Comparison of ENCODE assay signal across 8 cellular contexts in the genomic region with DNA sequence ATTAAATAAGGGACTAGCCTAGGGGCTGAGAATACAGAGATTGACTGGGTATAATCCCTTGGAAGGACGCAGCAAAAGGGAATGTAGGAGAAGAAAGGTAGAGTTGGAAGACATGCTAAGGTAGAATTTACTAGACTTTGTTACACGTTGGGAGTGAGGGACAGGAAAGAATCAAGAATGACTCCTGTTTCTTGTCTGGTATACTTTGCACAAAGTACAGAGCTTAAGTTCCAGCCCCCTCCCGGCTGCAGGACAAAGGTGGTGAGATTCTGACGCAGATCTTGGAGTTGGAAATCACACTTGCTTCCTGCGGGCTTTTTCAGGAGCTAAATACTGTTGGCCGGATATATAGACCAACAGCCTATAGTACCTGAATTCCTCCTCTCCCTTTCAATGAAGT. TPM values are rescaled to one million over a fixed set of nuclear protein-coding genes. Genes with fewer than 3 reads are reported as not detected.
A peak's percentile ranks its signal among the peaks of the same experiment; 100 is the strongest.
DNase-seq lines count a peak whose midpoint lies in the region; ATAC-seq, FAIRE-seq and TF ChIP-seq lines count a peak whose summit lies in the region.

No MANE protein-coding gene starts in this region.

- peak overlapping the region; percentile 80 for H3K4me3 ChIP-seq in astrocyte (ENCODE audit: insufficient read depth, low read depth, low read length)
- peak overlapping the region; percentile 67 to 90 (median 87) for H3K4me3 ChIP-seq in liver (ENCODE audit: low read depth in 1 of 3, low read length in 3 of 3)
- peak overlapping the region; percentile 65 to 76 for H3K4me3 ChIP-seq in tibial artery

- no peak for FAIRE-seq in astrocyte (lab: Jason Lieb, UNC)

- H3K27me3 ChIP-seq in astrocyte (ENCODE audit: insufficient read depth, low read length) (no peaks in the 10 kb centered on the region), liver (ENCODE audit: control insufficient read depth in 4 of 4, insufficient read depth in 4 of 4, low read length in 3 of 4) (no peaks in the 10 kb centered on the region), tibial artery (no peaks in the 10 kb centered on the region)

- TF ChIP-seq CTCF in astrocyte (IDR thresholded peaks at IDR 0.05; ENCODE audit: insufficient read depth, low read depth, low read length), result no peak
- TF ChIP-seq CTCF in liver (IDR thresholded peaks at IDR 0.05; ENCODE audit: low read depth, low read length, missing input control), result no peak
- no peak for TF ChIP-seq CTCF in tibial artery (IDR thresholded peaks at IDR 0.05)

- TF ChIP-seq RAD21 in liver (IDR thresholded peaks at IDR 0.05), result no peak

- H3K9me3 ChIP-seq in astrocyte (ENCODE audit: insufficient read depth, low read depth, low read length) (no peaks in the 10 kb centered on the region), liver (ENCODE audit: control insufficient read depth in 4 of 4, low read length in 3 of 4) (no peaks in the 10 kb centered on the region), tibial artery (no peaks in the 10 kb centered on the region)

- peaks cover 26% of the 10 kb centered on the region for H3K4me1 Mint-ChIP-seq in activated T-cell treated with anti-CD3 and anti-CD28 coated beads, Interleukin-2, amount 50 U/mL, for 72 hours (ENCODE audit: low read depth)
- H3K4me1 Mint-ChIP-seq in astrocyte (ENCODE audit: low read depth, unreplicated experiment), result peaks cover 5% of the 10 kb centered on the region

- H3K27me3 Mint-ChIP-seq in activated T-cell treated with anti-CD3 and anti-CD28 coated beads, Interleukin-2, amount 50 U/mL, for 72 hours (ENCODE audit: low read depth), result peaks cover 6% of the 10 kb centered on the region
- H3K27me3 Mint-ChIP-seq in astrocyte (ENCODE audit: low read depth, unreplicated experiment), result peaks cover 7% of the 10 kb centered on the region

- H2AFZ ChIP-seq in astrocyte (ENCODE audit: low read depth, low read length), result peak overlapping the region; percentile 95

- H3K4me1 ChIP-seq in astrocyte (ENCODE audit: insufficient read depth, low read length), result peaks cover 4% of the 10 kb centered on the region
- peaks cover 2 to 14% (median 6%) of the 10 kb centered on the region in 4 donors for H3K4me1 ChIP-seq in liver (ENCODE audit: control insufficient read depth in 4 of 4, insufficient read depth in 4 of 4, low read length in 3 of 4)
- H3K4me1 ChIP-seq in tibial artery, result peaks cover 0 to 9% (median 6%) of the 10 kb centered on the region in 4 donors

- DNase-seq in activated T-cell treated with anti-CD3 and anti-CD28 coated beads, Interleukin-2, amount 50 U/mL, for 72 hours, result no peak
- DNase-seq in activated T-cell treated with anti-CD3 and anti-CD28 coated beads, Interleukin-2, amount 50 U/mL, for 48 hours, result no peak
- DNase-seq in astrocyte (ENCODE audit: low read depth), result no peak
- DNase-seq in tibial artery, result no peak
- no peak for DNase-seq in occipital lobe (lab: John Stamatoyannopoulos, UW)
- no peak for DNase-seq in NCI-H1105 treated with DMSO at 0.1 percent for 48 hours (lab: John Stamatoyannopoulos, UW)

- H3K9ac ChIP-seq in astrocyte (ENCODE audit: low read length), result peak overlapping the region; percentile 81
- H3K9ac ChIP-seq in liver (ENCODE audit: low read depth in 1 of 2, low read length in 2 of 2), result peak overlapping the region in 1 of 2 donors; percentile 48

- no peaks in the 10 kb centered on the region for H3K36me3 ChIP-seq in astrocyte (ENCODE audit: insufficient read depth, low read length)
- H3K36me3 ChIP-seq in liver (ENCODE audit: control insufficient read depth in 4 of 4, insufficient read depth in 3 of 4, low read depth in 1 of 4, low read length in 3 of 4), result no peaks in the 10 kb centered on the region
- H3K36me3 ChIP-seq in tibial artery, result no peaks in the 10 kb centered on the region

- H3K4me2 ChIP-seq in astrocyte (ENCODE audit: low read length), result peak overlapping the region; percentile 99

- H3K79me2 ChIP-seq in astrocyte (ENCODE audit: insufficient read depth, low read length), result no peaks in the 10 kb centered on the region

- ATAC-seq in activated T-cell treated with anti-CD3 and anti-CD28 coated beads, Interleukin-2, amount 50 U/mL, for 72 hours (replicated peaks in 1 of 2), result no peak
- ATAC-seq in GM18870 (IDR thresholded peaks at IDR 0.05; ENCODE audit: unreplicated experiment), result no peak

- WGBS in liver, result 40% methylated on average over 6 of the region's 6 CpGs

- no peak overlapping the region for H3K27ac ChIP-seq in astrocyte (ENCODE audit: low read depth, low read length)
- no peak overlapping the region for H3K27ac ChIP-seq in liver (ENCODE audit: low read depth in 1 of 2, low read length in 2 of 2)
- H3K27ac ChIP-seq in tibial artery, result peak overlapping the region; percentile 66 to 76

- no peaks in the 10 kb centered on the region for H3K36me3 Mint-ChIP-seq in activated T-cell treated with anti-CD3 and anti-CD28 coated beads, Interleukin-2, amount 50 U/mL, for 72 hours (ENCODE audit: insufficient read depth in 2 of 2)
- H3K36me3 Mint-ChIP-seq in astrocyte (ENCODE audit: low read depth, unreplicated experiment), result no peaks in the 10 kb centered on the region

- intact Hi-C loops in tibial artery (cut with DNase I; ENCODE audit: low total_unique reads), result no loop called here

- peak overlapping the region; percentile 96 to 97 for H3K4me3 Mint-ChIP-seq in activated T-cell treated with anti-CD3 and anti-CD28 coated beads, Interleukin-2, amount 50 U/mL, for 72 hours
- H3K4me3 Mint-ChIP-seq in astrocyte (ENCODE audit: unreplicated experiment), result peak overlapping the region; percentile 88

- no peaks in the 10 kb centered on the region for H3K9me3 Mint-ChIP-seq in activated T-cell treated with anti-CD3 and anti-CD28 coated beads, Interleukin-2, amount 50 U/mL, for 72 hours
- no peaks in the 10 kb centered on the region for H3K9me3 Mint-ChIP-seq in astrocyte (ENCODE audit: unreplicated experiment)

- no peaks in the 10 kb centered on the region for H4K20me1 ChIP-seq in astrocyte (ENCODE audit: insufficient read depth, low read length)

- no peak overlapping the region for H3K27ac Mint-ChIP-seq in activated T-cell treated with anti-CD3 and anti-CD28 coated beads, Interleukin-2, amount 50 U/mL, for 72 hours
- H3K27ac Mint-ChIP-seq in astrocyte (ENCODE audit: unreplicated experiment), result no peak overlapping the region

TF ChIP-seq in liver, 16 proteins besides CTCF, POLR2A, EP300 and RAD21 (continues in another document):
- TF ChIP-seq TAF1 (conservative IDR thresholded peaks at IDR 0.05), result no peak
- TF ChIP-seq, protein P1, sequence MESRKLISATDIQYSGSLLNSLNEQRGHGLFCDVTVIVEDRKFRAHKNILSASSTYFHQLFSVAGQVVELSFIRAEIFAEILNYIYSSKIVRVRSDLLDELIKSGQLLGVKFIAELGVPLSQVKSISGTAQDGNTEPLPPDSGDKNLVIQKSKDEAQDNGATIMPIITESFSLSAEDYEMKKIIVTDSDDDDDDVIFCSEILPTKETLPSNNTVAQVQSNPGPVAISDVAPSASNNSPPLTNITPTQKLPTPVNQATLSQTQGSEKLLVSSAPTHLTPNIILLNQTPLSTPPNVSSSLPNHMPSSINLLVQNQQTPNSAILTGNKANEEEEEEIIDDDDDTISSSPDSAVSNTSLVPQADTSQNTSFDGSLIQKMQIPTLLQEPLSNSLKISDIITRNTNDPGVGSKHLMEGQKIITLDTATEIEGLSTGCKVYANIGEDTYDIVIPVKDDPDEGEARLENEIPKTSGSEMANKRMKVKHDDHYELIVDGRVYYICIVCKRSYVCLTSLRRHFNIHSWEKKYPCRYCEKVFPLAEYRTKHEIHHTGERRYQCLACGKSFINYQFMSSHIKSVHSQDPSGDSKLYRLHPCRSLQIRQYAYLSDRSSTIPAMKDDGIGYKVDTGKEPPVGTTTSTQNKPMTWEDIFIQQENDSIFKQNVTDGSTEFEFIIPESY (IDR thresholded peaks at IDR 0.05), result no peak
- TF ChIP-seq, protein P2, sequence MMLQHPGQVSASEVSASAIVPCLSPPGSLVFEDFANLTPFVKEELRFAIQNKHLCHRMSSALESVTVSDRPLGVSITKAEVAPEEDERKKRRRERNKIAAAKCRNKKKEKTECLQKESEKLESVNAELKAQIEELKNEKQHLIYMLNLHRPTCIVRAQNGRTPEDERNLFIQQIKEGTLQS (IDR thresholded peaks at IDR 0.05), result no peak
- TF ChIP-seq HNF4G (IDR thresholded peaks at IDR 0.05), result no peak
- TF ChIP-seq FOXA2 (IDR thresholded peaks at IDR 0.05), result no peak
- TF ChIP-seq, protein P3, sequence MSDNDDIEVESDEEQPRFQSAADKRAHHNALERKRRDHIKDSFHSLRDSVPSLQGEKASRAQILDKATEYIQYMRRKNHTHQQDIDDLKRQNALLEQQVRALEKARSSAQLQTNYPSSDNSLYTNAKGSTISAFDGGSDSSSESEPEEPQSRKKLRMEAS (IDR thresholded peaks at IDR 0.05), result no peak
- TF ChIP-seq RXRA (IDR thresholded peaks at IDR 0.05), result no peak
- no peak for TF ChIP-seq SP1 (IDR thresholded peaks at IDR 0.05)
- no peak for TF ChIP-seq JUND (IDR thresholded peaks at IDR 0.05)
- TF ChIP-seq GABPA (IDR thresholded peaks at IDR 0.05 in 1 of 2, conservative IDR thresholded peaks at IDR 0.05 in 1 of 2), result no peak
- no peak for TF ChIP-seq HNF4A (conservative IDR thresholded peaks at IDR 0.05)

RNA-seq across cellular contexts. Expression of a gene that starts 0.9 kb away (rescaled TPM):
- 1 to 10 TPM; 2.8 to 2.9 TPM for total RNA-seq in activated T-cell treated with anti-CD3 and anti-CD28 coated beads, Interleukin-2, amount 50 U/mL, for 72 hours
- 1.3 and 1.4 TPM in 2 replicates for total RNA-seq in astrocyte
- 1 to 10 TPM; 1.7 to 7.7 TPM for total RNA-seq in liver
- polyA plus RNA-seq in liver, result 1 to 10 TPM; 1.8 to 2.7 TPM
- total RNA-seq in occipital lobe, result 1.2 TPM

RNA-seq across cellular contexts. Expression of a gene that starts 32.0 kb away (rescaled TPM):
- total RNA-seq in activated T-cell treated with anti-CD3 and anti-CD28 coated beads, Interleukin-2, amount 50 U/mL, for 72 hours, result 100 to 1,000 TPM; 207 to 216 TPM
- total RNA-seq in astrocyte (204 and 205 TPM in 2 replicates), liver (100 to 1,000 TPM in 1 of 2 donors, 10 to 100 TPM in 1; 95.3 to 109 TPM), occipital lobe (121 TPM)
- 100 to 1,000 TPM; 130 to 154 TPM for polyA plus RNA-seq in liver

RNA-seq across cellular contexts. Expression of a gene that starts 57.0 kb away (rescaled TPM):
- total RNA-seq in activated T-cell treated with anti-CD3 and anti-CD28 coated beads, Interleukin-2, amount 50 U/mL, for 72 hours, result 1 to 10 TPM; 2.6 to 3.1 TPM
- total RNA-seq in astrocyte, result 1.5 and 2.5 TPM in 2 replicates
- total RNA-seq in liver, result under 1 TPM; 0.17 to 0.56 TPM
- polyA plus RNA-seq in liver, result under 1 TPM; 0.31 to 0.40 TPM
- total RNA-seq in occipital lobe, result 4.8 TPM

Comparison
In these comparisons a context has a peak if more than half of its experiments do, and no peak if none do; other contexts are left out.
1. H3K27ac ChIP-seq: peak in tibial artery (2 of 2); none in astrocyte (single experiment) and liver (0 of 2).
2. Peak in every context shown above with its lines, with median percentiles within 50 percentile points of each other: H3K4me3 ChIP-seq.